ENCODE assay signal across 1 cellular context in genomic region chr5:14753292-14753691, GRCh38.
TF ChIP-seq lines count a peak whose summit lies in the region.

No MANE protein-coding gene starts in this region.

TF ChIP-seq in HepG2, 621 proteins besides CTCF, POLR2A, EP300 and RAD21 (continued from another document and continues in another):
- TF ChIP-seq THAP9 (CRISPR knock-in tag; IDR thresholded peaks at IDR 0.05; ENCODE audit: borderline replicate concordance), result no peak
- TF ChIP-seq SOX13 (IDR thresholded peaks at IDR 0.05), result no peak
- peak in 1 of 2 experiments; percentile 82; a peak in 2 of 4 replicates for TF ChIP-seq SOX13 (CRISPR knock-in tag; conservative IDR thresholded peaks at IDR 0.05 in 1 of 2, IDR thresholded peaks at IDR 0.05 in 1 of 2)
- no peak for TF ChIP-seq ZNF441 (CRISPR knock-in tag; IDR thresholded peaks at IDR 0.05; ENCODE audit: borderline replicate concordance)
- TF ChIP-seq ZNF766 (CRISPR knock-in tag; IDR thresholded peaks at IDR 0.05; ENCODE audit: borderline replicate concordance), result no peak
- TF ChIP-seq FOXO1 (CRISPR knock-in tag; IDR thresholded peaks at IDR 0.05), result peak; percentile 59; the same call in 1 of the 2 replicates
- peak; percentile 54; the same call in 1 of the 2 replicates for TF ChIP-seq RARA (CRISPR knock-in tag; IDR thresholded peaks at IDR 0.05)
- no peak for TF ChIP-seq KIAA2018 (CRISPR knock-in tag; IDR thresholded peaks at IDR 0.05; ENCODE audit: borderline replicate concordance)
- peak; percentile 57; the same call in 1 of the 2 replicates for TF ChIP-seq HMG20A (CRISPR knock-in tag; IDR thresholded peaks at IDR 0.05; ENCODE audit: borderline replicate concordance)
- TF ChIP-seq ISL2 (CRISPR knock-in tag; IDR thresholded peaks at IDR 0.05), result peak; percentile 69; the same call in 1 of the 2 replicates
- TF ChIP-seq GATAD2A (CRISPR knock-in tag; IDR thresholded peaks at IDR 0.05), result peak; percentile 80
- TF ChIP-seq ZNF878 (CRISPR knock-in tag; IDR thresholded peaks at IDR 0.05), result no peak
- TF ChIP-seq TEAD3 (CRISPR knock-in tag; optimal IDR thresholded peaks at IDR 0.05; ENCODE audit: borderline replicate concordance), result peak; percentile 75
- no peak for TF ChIP-seq ZNF691 (CRISPR knock-in tag; IDR thresholded peaks at IDR 0.05; ENCODE audit: borderline replicate concordance, low read depth)
- TF ChIP-seq ZNF776 (CRISPR knock-in tag; IDR thresholded peaks at IDR 0.05), result no peak
- no peak for TF ChIP-seq BCLAF1 (IDR thresholded peaks at IDR 0.05)
- TF ChIP-seq HNRNPUL1 (IDR thresholded peaks at IDR 0.05; ENCODE audit: low read depth, low read length), result no peak
- no peak for TF ChIP-seq JARID2 (CRISPR knock-in tag; IDR thresholded peaks at IDR 0.05; ENCODE audit: insufficient replicate concordance)
- TF ChIP-seq ARNT2 (CRISPR knock-in tag; IDR thresholded peaks at IDR 0.05; ENCODE audit: low read depth), result no peak
- TF ChIP-seq NFE2L1 (CRISPR knock-in tag; IDR thresholded peaks at IDR 0.05; ENCODE audit: borderline replicate concordance), result no peak
- TF ChIP-seq TEAD2 (CRISPR knock-in tag; IDR thresholded peaks at IDR 0.05), result no peak
- TF ChIP-seq KDM5B (CRISPR knock-in tag; IDR thresholded peaks at IDR 0.05; ENCODE audit: borderline replicate concordance), result no peak
- TF ChIP-seq NFE2L2 (IDR thresholded peaks at IDR 0.05; ENCODE audit: low read length), result no peak
- TF ChIP-seq ZNF703 (CRISPR knock-in tag; IDR thresholded peaks at IDR 0.05; ENCODE audit: borderline replicate concordance), result no peak
- TF ChIP-seq NR3C1 (CRISPR knock-in tag; IDR thresholded peaks at IDR 0.05), result no peak
- TF ChIP-seq GATA4 (IDR thresholded peaks at IDR 0.05; ENCODE audit: borderline replicate concordance, low read depth), result peak; percentile 59; the same call in 1 of the 2 replicates
- TF ChIP-seq NFIC (IDR thresholded peaks at IDR 0.05; ENCODE audit: low read length), result 0 out of 2 replicates have a peak, but pooled peaks have one; percentile 24
- TF ChIP-seq MZF1 (CRISPR knock-in tag; IDR thresholded peaks at IDR 0.05; ENCODE audit: borderline replicate concordance), result no peak
- TF ChIP-seq DMAP1 (CRISPR knock-in tag; IDR thresholded peaks at IDR 0.05), result peak; percentile 41; the same call in 1 of the 2 replicates
- TF ChIP-seq MIER3 (CRISPR knock-in tag; IDR thresholded peaks at IDR 0.05; ENCODE audit: borderline replicate concordance), result 0 out of 2 replicates have a peak, but pooled peaks have one; percentile 31
- peak; percentile 86 for TF ChIP-seq ARID5B (CRISPR knock-in tag; IDR thresholded peaks at IDR 0.05)
- no peak for TF ChIP-seq ZFP1 (CRISPR knock-in tag; IDR thresholded peaks at IDR 0.05)
- no peak for TF ChIP-seq GABPB1 (CRISPR knock-in tag; IDR thresholded peaks at IDR 0.05)
- TF ChIP-seq ZBTB25 (CRISPR knock-in tag; IDR thresholded peaks at IDR 0.05), result no peak
